ENCODE assay signal across 19 cellular contexts in the genomic region with DNA sequence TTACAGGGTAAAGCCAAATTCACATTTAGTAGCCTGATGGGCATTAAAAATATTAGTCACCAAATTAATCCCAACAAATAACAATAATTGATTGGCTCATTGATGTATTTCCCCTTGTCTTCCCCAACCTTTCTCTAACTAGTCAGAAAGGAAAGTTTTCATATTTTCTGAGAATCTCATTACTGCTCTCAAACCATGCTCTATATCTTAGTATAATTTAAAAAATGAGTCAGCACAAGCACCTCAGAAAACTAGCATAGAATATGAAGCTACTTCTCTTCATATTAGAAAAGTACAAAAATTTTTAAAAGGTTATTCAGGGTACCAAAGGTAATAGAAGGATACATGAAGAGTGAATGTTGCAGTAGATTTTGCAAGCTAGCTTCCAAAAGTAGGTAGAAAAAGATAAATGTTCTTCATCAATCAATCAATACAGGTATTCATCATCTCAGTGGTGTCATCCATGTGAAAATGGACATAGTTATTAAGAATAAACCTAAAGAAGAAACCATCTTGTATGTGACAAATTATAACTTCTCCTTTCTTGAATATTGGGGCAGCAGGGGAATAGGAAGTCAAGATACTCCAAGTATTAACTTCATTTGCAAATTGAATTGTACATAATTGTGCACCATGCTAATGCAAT. TPM values are rescaled to one million over a fixed set of nuclear protein-coding genes. Genes with fewer than 3 reads are reported as not detected.
A peak's percentile ranks its signal among the peaks of the same experiment; 100 is the strongest.
DNase-seq lines count a peak whose midpoint lies in the region; ATAC-seq and TF ChIP-seq lines count a peak whose summit lies in the region.
"Had no signal": no experiment of that assay in that cellular context is flagged by ENCODE, and none has a peak within 500 bp of the region (broad histone marks: within the 10 kb centered on the region; RNA-seq: fewer than 3 reads in every experiment).

No MANE protein-coding gene starts in this region.

- ATAC-seq in activated CD8-positive, alpha-beta T cell treated with anti-CD3 and anti-CD28 coated beads, Interleukin-2, amount 10 ng/mL, durations not matched to agents 7 days and 5 days, result no peak
- ATAC-seq in natural killer cell (no peak), HG03108 (IDR thresholded peaks at IDR 0.05; ENCODE audit: unreplicated experiment) (no peak), GM21526 (IDR thresholded peaks at IDR 0.05; ENCODE audit: low FRiP score, unreplicated experiment) (no peak)
- ATAC-seq: right cardiac atrium had no signal

- H3K27me3 ChIP-seq in CD8-positive, alpha-beta memory T cell (ENCODE audit: insufficient read depth, low read length, poor library complexity, severe bottlenecking), result no peaks in the 10 kb centered on the region
- H3K27me3 ChIP-seq: Peyer's patch, tibial nerve had no signal

- POLR2A ChIA-PET in CD8-positive, alpha-beta memory T cell (lab: Charles Lee), result interaction anchor here (1.2 to 5.3 kb wide), 2 partner anchors 17 to 22 kb away, joined by 5 to 47 read pairs; a partner anchor contains a TSS
- POLR2A ChIA-PET in activated CD8-positive, alpha-beta T cell treated with anti-CD3 and anti-CD28 coated beads, Interleukin-2, amount 10 ng/mL, durations not matched to agents 7 days and 5 days (lab: Charles Lee), result interaction anchor here (11.3 kb wide), 1 partner anchor 22 kb away, joined by 128 read pairs; no protein-coding TSS in a partner anchor

- H3K27me3 Mint-ChIP-seq in CD8-positive, alpha-beta memory T cell, result no peaks in the 10 kb centered on the region
- no peaks in the 10 kb centered on the region for H3K27me3 Mint-ChIP-seq in activated CD8-positive, alpha-beta T cell treated with anti-CD3 and anti-CD28 coated beads, Interleukin-2, amount 10 ng/mL, durations not matched to agents 7 days and 5 days (ENCODE audit: low read depth)
- H3K27me3 Mint-ChIP-seq in natural killer cell (ENCODE audit: low read depth in 2 of 2), result no peaks in the 10 kb centered on the region

- H3K36me3 ChIP-seq in CD8-positive, alpha-beta memory T cell (ENCODE audit: insufficient read depth, low read length), result no peaks in the 10 kb centered on the region
- H3K36me3 ChIP-seq: Peyer's patch, tibial nerve had no signal

- peak overlapping the region; percentile 34 for H3K27ac ChIP-seq in CD8-positive, alpha-beta memory T cell (ENCODE audit: low read depth, low read length)
- H3K27ac ChIP-seq: 22Rv1 had no signal

- H3K9me3 Mint-ChIP-seq in CD8-positive, alpha-beta memory T cell, result no peaks in the 10 kb centered on the region
- H3K9me3 Mint-ChIP-seq in activated CD8-positive, alpha-beta T cell treated with anti-CD3 and anti-CD28 coated beads, Interleukin-2, amount 10 ng/mL, durations not matched to agents 7 days and 5 days (ENCODE audit: insufficient read depth), result no peaks in the 10 kb centered on the region
- H3K9me3 Mint-ChIP-seq in natural killer cell, result no peaks in the 10 kb centered on the region

- H3K9me3 ChIP-seq in CD8-positive, alpha-beta memory T cell (ENCODE audit: low read length), result no peaks in the 10 kb centered on the region
- H3K9me3 ChIP-seq: Peyer's patch, tibial nerve had no signal

- H3K4me1 Mint-ChIP-seq in CD8-positive, alpha-beta memory T cell, result peaks cover 71 to 84% (median 82%) of the 10 kb centered on the region in 3 donors
- H3K4me1 Mint-ChIP-seq in activated CD8-positive, alpha-beta T cell treated with anti-CD3 and anti-CD28 coated beads, Interleukin-2, amount 10 ng/mL, durations not matched to agents 7 days and 5 days (ENCODE audit: low read depth), result peaks cover 77% of the 10 kb centered on the region
- peaks cover 50 to 52% of the 10 kb centered on the region in 2 donors for H3K4me1 Mint-ChIP-seq in natural killer cell

- H3K4me3 ChIP-seq in CD8-positive, alpha-beta memory T cell (ENCODE audit: low read length), result no peak overlapping the region
- H3K4me3 ChIP-seq: Peyer's patch, tibial nerve had no signal

- peaks cover 78% of the 10 kb centered on the region for H3K4me1 ChIP-seq in CD8-positive, alpha-beta memory T cell (ENCODE audit: insufficient read depth, low read length)

- peak overlapping the region; percentile 69 to 98 (median 85) for H3K4me3 Mint-ChIP-seq in CD8-positive, alpha-beta memory T cell
- peak overlapping the region; percentile 74 for H3K4me3 Mint-ChIP-seq in activated CD8-positive, alpha-beta T cell treated with anti-CD3 and anti-CD28 coated beads, Interleukin-2, amount 10 ng/mL, durations not matched to agents 7 days and 5 days
- H3K4me3 Mint-ChIP-seq in natural killer cell, result peak overlapping the region; percentile 59

- peaks cover 0 to 27% (median 3%) of the 10 kb centered on the region in 3 donors for H3K36me3 Mint-ChIP-seq in CD8-positive, alpha-beta memory T cell
- peaks cover 17% of the 10 kb centered on the region for H3K36me3 Mint-ChIP-seq in activated CD8-positive, alpha-beta T cell treated with anti-CD3 and anti-CD28 coated beads, Interleukin-2, amount 10 ng/mL, durations not matched to agents 7 days and 5 days (ENCODE audit: low read depth)
- H3K36me3 Mint-ChIP-seq in natural killer cell, result no peaks in the 10 kb centered on the region

- TF ChIP-seq CTCF in natural killer cell (IDR thresholded peaks at IDR 0.05), result no peak

- peak overlapping the region; percentile 94 to 99 (median 96) for H3K27ac Mint-ChIP-seq in CD8-positive, alpha-beta memory T cell
- peak overlapping the region; percentile 83 for H3K27ac Mint-ChIP-seq in activated CD8-positive, alpha-beta T cell treated with anti-CD3 and anti-CD28 coated beads, Interleukin-2, amount 10 ng/mL, durations not matched to agents 7 days and 5 days
- peak overlapping the region; percentile 88 to 92 for H3K27ac Mint-ChIP-seq in natural killer cell

- DNase-seq in NOMO-1 treated with DMSO at 0.1 percent for 48 hours (lab: John Stamatoyannopoulos, UW; ENCODE audit: unreplicated experiment), result peak; percentile 2
- DNase-seq in NOMO-1 treated with dmso at 0.1 percent for 144 hours (lab: John Stamatoyannopoulos, UW; ENCODE audit: unreplicated experiment), result no peak
- DNase-seq in CD8-positive, alpha-beta memory T cell, result no peak
- DNase-seq in activated CD8-positive, alpha-beta T cell treated with anti-CD3 and anti-CD28 coated beads, Interleukin-2, amount 10 ng/mL, durations not matched to agents 7 days and 5 days, result no peak
- DNase-seq in natural killer cell, result no peak
- no peak for DNase-seq in SIG-M5 (lab: John Stamatoyannopoulos, UW)
- DNase-seq: activated CD4-positive, alpha-beta T cell treated with anti-CD3 and anti-CD28 coated beads for 48 hours; activated gamma-delta T cell; effector CD8-positive, alpha-beta T cell; H7; NCI-H2029 treated with DMSO at 0.1 percent for 48 hours; NCI-H524 treated with DMSO at 0.1 percent for 48 hours; Peyer's patch; stimulated activated CD4-positive, alpha-beta T cell treated with anti-CD3 and anti-CD28 coated beads, Interleukin-2, amount 100 ng/mL, for 24 hours had no signal

- CTCF ChIA-PET in CD8-positive, alpha-beta memory T cell (lab: Charles Lee), result interaction anchor here (0.8 to 1.2 kb wide), 3 partner anchors 8 to 49 kb away, joined by 3 to 4 read pairs (median 3); no protein-coding TSS in a partner anchor
- CTCF ChIA-PET in activated CD8-positive, alpha-beta T cell treated with anti-CD3 and anti-CD28 coated beads, Interleukin-2, amount 10 ng/mL, durations not matched to agents 7 days and 5 days (lab: Charles Lee), result interaction anchor here (1.4 to 4.5 kb wide), 4 partner anchors 25 to 132 kb away, joined by 3 to 35 read pairs (median 6); no protein-coding TSS in a partner anchor

- intact Hi-C loops in natural killer cell (cut with micrococcal nuclease), result loop anchor here (10.0 kb wide), 1 partner anchor 47 kb away; no protein-coding TSS in a partner anchor

RNA-seq across cellular contexts. Expression of a gene that starts 4.8 kb away (rescaled TPM):
- 100 to 1,000 TPM; 124 to 132 TPM for total RNA-seq in CD8-positive, alpha-beta memory T cell
- 108 TPM for polyA plus RNA-seq in CD8-positive, alpha-beta memory T cell
- 10 to 100 TPM; 92.7 to 94.4 TPM for total RNA-seq in activated CD8-positive, alpha-beta T cell treated with anti-CD3 and anti-CD28 coated beads, Interleukin-2, amount 10 ng/mL, durations not matched to agents 7 days and 5 days
- 100 to 1,000 TPM in 2 of 3 donors, 10 to 100 TPM in 1; 79.9 to 112 (median 103) TPM for total RNA-seq in natural killer cell

RNA-seq across cellular contexts. Expression of a gene that starts 16.9 kb away (rescaled TPM):
- total RNA-seq in CD8-positive, alpha-beta memory T cell, result 100 to 1,000 TPM; 259 to 263 TPM
- 90.3 TPM for polyA plus RNA-seq in CD8-positive, alpha-beta memory T cell
- 100 to 1,000 TPM; 117 to 119 TPM for total RNA-seq in activated CD8-positive, alpha-beta T cell treated with anti-CD3 and anti-CD28 coated beads, Interleukin-2, amount 10 ng/mL, durations not matched to agents 7 days and 5 days
- 100 to 1,000 TPM; 112 to 135 (median 117) TPM for total RNA-seq in natural killer cell
